In genomic region chr3:55608266-55608937, GRCh38 we compare ENCODE assay signal across 22 cellular contexts.
A peak's percentile ranks its signal among the peaks of the same experiment; 100 is the strongest.
DNase-seq lines count a peak whose midpoint lies in the region; ATAC-seq and TF ChIP-seq lines count a peak whose summit lies in the region.
"Had no signal": no experiment of that assay in that cellular context is flagged by ENCODE, and none has a peak within 500 bp of the region (broad histone marks: within the 10 kb centered on the region; RNA-seq: fewer than 3 reads in every experiment).

No MANE protein-coding gene starts in this region.

- H3K4me3 Mint-ChIP-seq in activated naive CD4-positive, alpha-beta T cell treated with anti-CD3 and anti-CD28 coated beads for 36 hours: no peak overlapping the region
- H3K4me3 Mint-ChIP-seq: activated CD4-positive, alpha-beta memory T cell treated with anti-CD3 and anti-CD28 coated beads, Interleukin-2, amount 10 ng/mL, durations not matched to agents 7 days and 5 days; CD4-positive, CD25-positive, alpha-beta regulatory T cell; dendritic cell treated with granulocyte-macrophage colony-stimulating factor and Interleukin-4, amounts not matched to agents 40 ng/mL and 50 ng/mL, for 4 days; stimulated activated naive CD8-positive, alpha-beta T cell treated with anti-CD3 and anti-CD28 coated beads, Interleukin-15, Interleukin-2, amounts not matched to agents 100 ng/mL and 50 ng/mL, for 24 hours had no signal

- POLR2A ChIA-PET in RWPE1 (lab: Yijun Ruan, JAX; ENCODE audit: low non-redundant PET): no interaction called here

- no peak for TF ChIP-seq CTCF in RWPE1 (conservative IDR thresholded peaks at IDR 0.05; ENCODE audit: low read depth)

- no peaks in the 10 kb centered on the region for H3K9me3 Mint-ChIP-seq in activated naive CD4-positive, alpha-beta T cell treated with anti-CD3 and anti-CD28 coated beads for 36 hours
- H3K9me3 Mint-ChIP-seq: activated CD4-positive, alpha-beta memory T cell treated with anti-CD3 and anti-CD28 coated beads, Interleukin-2, amount 10 ng/mL, durations not matched to agents 7 days and 5 days; dendritic cell treated with granulocyte-macrophage colony-stimulating factor and Interleukin-4, amounts not matched to agents 40 ng/mL and 50 ng/mL, for 4 days; stimulated activated naive CD8-positive, alpha-beta T cell treated with anti-CD3 and anti-CD28 coated beads, Interleukin-15, Interleukin-2, amounts not matched to agents 100 ng/mL and 50 ng/mL, for 24 hours had no signal

- intact Hi-C loops in left colon (cut with DNase I, micrococcal nuclease): no loop called here
- intact Hi-C loops in activated naive CD4-positive, alpha-beta T cell treated with anti-CD3 and anti-CD28 coated beads for 36 hours (cut with micrococcal nuclease): no loop called here

- no peak overlapping the region for H3K27ac ChIP-seq in RWPE1
- H3K27ac ChIP-seq: spleen, tibial artery had no signal

- peaks cover 2% of the 10 kb centered on the region for H3K27me3 Mint-ChIP-seq in activated naive CD4-positive, alpha-beta T cell treated with anti-CD3 and anti-CD28 coated beads for 36 hours (ENCODE audit: low read depth)
- H3K27me3 Mint-ChIP-seq: activated CD4-positive, alpha-beta memory T cell treated with anti-CD3 and anti-CD28 coated beads, Interleukin-2, amount 10 ng/mL, durations not matched to agents 7 days and 5 days; dendritic cell treated with granulocyte-macrophage colony-stimulating factor and Interleukin-4, amounts not matched to agents 40 ng/mL and 50 ng/mL, for 4 days had no signal

- CTCF ChIA-PET in activated naive CD4-positive, alpha-beta T cell treated with anti-CD3 and anti-CD28 coated beads for 36 hours (lab: Charles Lee): no interaction called here
- CTCF ChIA-PET in RWPE1 (lab: Yijun Ruan, JAX): no interaction called here

- no peaks in the 10 kb centered on the region for H3K4me1 Mint-ChIP-seq in activated naive CD4-positive, alpha-beta T cell treated with anti-CD3 and anti-CD28 coated beads for 36 hours (ENCODE audit: low read depth)
- H3K4me1 Mint-ChIP-seq: activated CD4-positive, alpha-beta memory T cell treated with anti-CD3 and anti-CD28 coated beads, Interleukin-2, amount 10 ng/mL, durations not matched to agents 7 days and 5 days; CD4-positive, CD25-positive, alpha-beta regulatory T cell had no signal

- no peaks in the 10 kb centered on the region for H3K36me3 Mint-ChIP-seq in activated naive CD4-positive, alpha-beta T cell treated with anti-CD3 and anti-CD28 coated beads for 36 hours (ENCODE audit: low read depth)
- H3K36me3 Mint-ChIP-seq: CD4-positive, CD25-positive, alpha-beta regulatory T cell had no signal

- peak; percentile 16 for ATAC-seq in GM18502 (IDR thresholded peaks at IDR 0.05; ENCODE audit: poor library complexity, unreplicated experiment)
- peak; percentile 2 for ATAC-seq in GM21360 (IDR thresholded peaks at IDR 0.05; ENCODE audit: unreplicated experiment)
- peak; percentile 60 for ATAC-seq in left colon
- ATAC-seq in HG02610 (IDR thresholded peaks at IDR 0.05; ENCODE audit: unreplicated experiment): no peak

- no peak overlapping the region for H3K27ac Mint-ChIP-seq in activated naive CD4-positive, alpha-beta T cell treated with anti-CD3 and anti-CD28 coated beads for 36 hours
- H3K27ac Mint-ChIP-seq: activated CD4-positive, alpha-beta memory T cell treated with anti-CD3 and anti-CD28 coated beads, Interleukin-2, amount 10 ng/mL, durations not matched to agents 7 days and 5 days; CD4-positive, CD25-positive, alpha-beta regulatory T cell; dendritic cell treated with granulocyte-macrophage colony-stimulating factor and Interleukin-4, amounts not matched to agents 40 ng/mL and 50 ng/mL, for 4 days; stimulated activated naive CD8-positive, alpha-beta T cell treated with anti-CD3 and anti-CD28 coated beads, Interleukin-15, Interleukin-2, amounts not matched to agents 100 ng/mL and 50 ng/mL, for 24 hours had no signal

- DNase-seq in NCI-H2227 (lab: John Stamatoyannopoulos, UW; ENCODE audit: unreplicated experiment) (peak; percentile 4), left colon (no peak), RWPE1 (ENCODE audit: low spot score) (no peak)
- no peak for DNase-seq in activated naive CD4-positive, alpha-beta T cell treated with anti-CD3 and anti-CD28 coated beads for 36 hours
- DNase-seq: activated CD4-positive, alpha-beta memory T cell treated with anti-CD3 and anti-CD28 coated beads, Interleukin-2, amount 10 ng/mL, durations not matched to agents 7 days and 5 days; activated CD4-positive, CD25-positive, alpha-beta regulatory T cell; amygdala; CD4-positive, CD25-positive, alpha-beta regulatory T cell; DMS 273 treated with DMSO at 0.1 percent for 48 hours; GOT3; mammary epithelial cell; NCI-H1092; occipital lobe; spleen; stimulated activated CD4-positive, alpha-beta T cell treated with anti-CD3 and anti-CD28 coated beads, Interleukin-4, amount 100 ng/mL, for 24 hours; T-helper 9 cell; tibial artery had no signal
